16 cellular contexts compared by ENCODE assay signal in the genomic region with DNA sequence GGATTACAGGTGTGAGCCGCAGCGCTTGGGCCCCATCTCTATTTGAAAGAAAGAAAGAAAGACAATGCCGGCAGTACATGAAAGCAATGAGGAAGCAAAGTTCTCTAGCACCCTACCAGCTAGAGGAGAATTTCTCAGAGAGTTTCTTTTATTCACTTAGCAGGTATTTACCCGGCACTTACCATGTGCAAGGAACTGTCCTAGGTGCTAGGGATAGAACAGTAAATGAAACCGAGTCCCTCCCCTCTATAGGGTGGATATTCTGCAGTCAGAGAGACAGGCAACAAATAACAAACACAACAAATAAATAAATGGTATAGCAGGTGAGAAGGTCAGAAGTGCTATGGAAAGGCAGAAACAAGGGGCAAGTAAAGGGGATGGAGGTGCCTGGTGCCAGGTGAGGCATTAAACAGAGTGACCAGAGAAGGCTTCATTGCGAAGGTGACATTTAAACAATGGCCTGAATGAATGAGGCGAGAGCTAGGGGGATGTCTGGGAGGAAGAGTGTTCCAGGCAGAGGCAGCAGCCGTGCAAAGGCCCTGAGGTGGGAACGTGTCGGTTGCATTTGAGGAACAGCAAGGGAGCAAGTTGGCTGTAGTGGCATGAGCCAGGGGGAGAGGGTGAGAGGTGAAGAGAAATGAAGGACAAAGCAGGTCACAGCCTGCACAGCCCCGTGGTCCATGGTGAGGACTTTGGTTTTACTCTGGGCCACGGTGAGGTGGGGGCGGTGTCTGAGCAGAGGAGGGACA. TPM values are rescaled to one million over a fixed set of nuclear protein-coding genes. Genes with fewer than 3 reads are reported as not detected.
DNase-seq lines count a peak whose midpoint lies in the region; ATAC-seq, FAIRE-seq and TF ChIP-seq lines count a peak whose summit lies in the region.
"Had no signal": no experiment of that assay in that cellular context is flagged by ENCODE, and none has a peak within 500 bp of the region (broad histone marks: within the 10 kb centered on the region; RNA-seq: fewer than 3 reads in every experiment).

No MANE protein-coding gene starts in this region.

- in situ Hi-C loops in IMR-90 (cut with MboI; ENCODE audit: low sequenced_read_pairs): no loop called here
- in situ Hi-C loops in GM12878 (cut with MboI): no loop called here

- no peak overlapping the region for H4K8ac ChIP-seq in IMR-90 (ENCODE audit: low read depth in 2 of 2, low read length in 2 of 2)

- H2BK20ac ChIP-seq in IMR-90 (ENCODE audit: low read depth, low read length): no peak overlapping the region

- H3K79me2 ChIP-seq in SK-N-SH (ENCODE audit: insufficient read depth) (no peaks in the 10 kb centered on the region), GM12878 (ENCODE audit: control insufficient read depth, insufficient read depth, low read length) (no peaks in the 10 kb centered on the region), MM.1S (ENCODE audit: low read length) (no peaks in the 10 kb centered on the region)

- no peak overlapping the region for H2BK5ac ChIP-seq in IMR-90 (ENCODE audit: low read depth, low read length, poor library complexity, severe bottlenecking)

- H3K23ac ChIP-seq in IMR-90 (ENCODE audit: low read depth, low read length): no peak overlapping the region

- no peak overlapping the region for H3K27ac ChIP-seq in SK-N-SH (ENCODE audit: low read depth in 2 of 2, low read length in 1 of 2)
- H3K27ac ChIP-seq in IMR-90 (ENCODE audit: insufficient read depth, low read length): no peak overlapping the region
- H3K27ac ChIP-seq in GM12878 (ENCODE audit: control insufficient read depth, insufficient read depth): no peak overlapping the region
- no peak overlapping the region for H3K27ac ChIP-seq in MM.1S (ENCODE audit: low read length)
- H3K27ac ChIP-seq: 22Rv1, BLaER1 had no signal

- WGBS in SK-N-SH (ENCODE audit: low lambda C conversion rate): 14% methylated on average over 13 of the region's 13 CpGs
- 50% methylated on average over 7 of the region's 13 CpGs; no CpG with 5 or more reads in 1 of the 2 experiments for WGBS in IMR-90 (ENCODE audit: extremely low coverage in 2 of 2, insufficient read length in 1 of 2), 2 experiments
- 24% methylated on average over 13 of the region's 13 CpGs for WGBS in GM12878 (ENCODE audit: insufficient coverage, insufficient replicate concordance, low lambda C conversion rate, missing lambda C conversion rate)

- H3K79me1 ChIP-seq in IMR-90 (ENCODE audit: low read depth in 1 of 2, low read length in 2 of 2): no peaks in the 10 kb centered on the region

- no peak overlapping the region for H3K4ac ChIP-seq in IMR-90 (ENCODE audit: low read depth, low read length)

- H3K36me3 ChIP-seq in SK-N-SH (replicated peaks in 1 of 2; ENCODE audit: control insufficient read depth in 1 of 2, insufficient read depth in 2 of 2, low read length in 1 of 2) (no peaks in the 10 kb centered on the region), IMR-90 (ENCODE audit: control insufficient read depth, insufficient read depth, low read length) (no peaks in the 10 kb centered on the region), GM12878 (ENCODE audit: control insufficient read depth in 2 of 2, insufficient read depth in 2 of 2, low read length in 1 of 2) (no peaks in the 10 kb centered on the region), MM.1S (replicated peaks; ENCODE audit: insufficient read depth, low read length) (no peaks in the 10 kb centered on the region)
- H3K36me3 ChIP-seq: BLaER1 had no signal

- no peak overlapping the region for H3K9ac ChIP-seq in SK-N-SH
- H3K9ac ChIP-seq in IMR-90 (ENCODE audit: low read depth, low read length): no peak overlapping the region
- H3K9ac ChIP-seq in GM12878 (ENCODE audit: control insufficient read depth, insufficient read depth, low read length): no peak overlapping the region
- no peak overlapping the region for H3K9ac ChIP-seq in MM.1S (ENCODE audit: low read length)
- H3K9ac ChIP-seq: BLaER1 had no signal

- H3F3A ChIP-seq in SK-N-SH (replicated peaks; ENCODE audit: insufficient read depth) (no peaks in the 10 kb centered on the region), MM.1S (ENCODE audit: insufficient read depth, low read length) (no peaks in the 10 kb centered on the region)

- no peak overlapping the region for H2BK15ac ChIP-seq in IMR-90 (ENCODE audit: low read depth, low read length)

- BruUV-seq in IMR-90 (replicated peaks; lab: Mats Ljungman, UMichigan): no TSS peak
- no TSS peak for BruUV-seq in GM12878 (replicated peaks; lab: Mats Ljungman, UMichigan)

- no peak for TF ChIP-seq POLR2A in IMR-90 (IDR thresholded peaks at IDR 0.05; ENCODE audit: low read depth, low read length)
- TF ChIP-seq POLR2A in GM12878 (IDR thresholded peaks at IDR 0.05; ENCODE audit: low read depth, low read length): no peak

- SMC1A ChIA-PET in GM12878 (lab: Charles Lee; ENCODE audit: uncharacterized antibody, unreplicated experiment): interaction anchor here (0.6 to 1.3 kb wide), 4 partner anchors 12 to 132 kb away, joined by 3 to 4 read pairs (median 3); no protein-coding TSS in a partner anchor

- no peak overlapping the region for H3K18ac ChIP-seq in IMR-90 (ENCODE audit: low read depth, low read length)

- POLR2A ChIA-PET in SK-N-SH (lab: Yijun Ruan, JAX) (no interaction called here), IMR-90 (lab: Charles Lee; ENCODE audit: unreplicated experiment) (no interaction called here), GM12878 (lab: Charles Lee) (no interaction called here)

- H3K4me3 ChIP-seq in SK-N-SH (ENCODE audit: low read depth in 2 of 2, low read length in 1 of 2) (no peak overlapping the region), IMR-90 (ENCODE audit: insufficient read depth, low read depth, low read length) (no peak overlapping the region), GM12878 (no peak overlapping the region), MM.1S (ENCODE audit: low read length) (no peak overlapping the region)
- H3K4me3 ChIP-seq: BLaER1 had no signal

- H3K27me3 ChIP-seq in SK-N-SH (ENCODE audit: insufficient read depth) (peaks cover 52% of the 10 kb centered on the region), IMR-90 (ENCODE audit: control insufficient read depth, insufficient read depth, low read length) (no peaks in the 10 kb centered on the region), GM12878 (replicated peaks in 1 of 2; ENCODE audit: control insufficient read depth in 2 of 2, insufficient read depth in 2 of 2, low read length in 1 of 2) (no peaks in the 10 kb centered on the region; a peak in 1 of 4 replicates), MM.1S (replicated peaks; ENCODE audit: insufficient read depth, low read length) (peaks cover 47% of the 10 kb centered on the region)
- H3K27me3 ChIP-seq: BLaER1 had no signal

- H2AFZ ChIP-seq in SK-N-SH (ENCODE audit: low read depth) (no peak overlapping the region), IMR-90 (replicated peaks; ENCODE audit: low read length, poor library complexity) (peak overlapping the region; percentile 43), GM12878 (ENCODE audit: control insufficient read depth, low read depth, low read length) (no peak overlapping the region), MM.1S (ENCODE audit: low read length) (no peak overlapping the region)

- ATAC-seq in SK-N-SH treated with all-trans-retinoic acid at 6 μM for 48 hours (no peak), IMR-90 (ENCODE audit: low read depth) (no peak), GM12878 (no peak), HG02798 (IDR thresholded peaks at IDR 0.05; ENCODE audit: poor library complexity, unreplicated experiment) (no peak)

- TF ChIP-seq RAD21 in SK-N-SH (IDR thresholded peaks at IDR 0.05; ENCODE audit: low read length): no peak
- TF ChIP-seq RAD21 in IMR-90 (IDR thresholded peaks at IDR 0.05; ENCODE audit: low read length): no peak
- no peak for TF ChIP-seq RAD21 in GM12878 (IDR thresholded peaks at IDR 0.05; ENCODE audit: insufficient read depth, low read depth, low read length)

- dilution Hi-C loops in IMR-90 (cut with HindIII; ENCODE audit: low sequenced_read_pairs, unreplicated experiment): no loop called here

- H3K9me2 ChIP-seq in SK-N-SH (no peaks in the 10 kb centered on the region), MM.1S (replicated peaks; ENCODE audit: insufficient read depth, low read length) (no peaks in the 10 kb centered on the region)

- H3K14ac ChIP-seq in IMR-90 (replicated peaks; ENCODE audit: low read depth, low read length): no peak overlapping the region

- H3K4me2 ChIP-seq in SK-N-SH (no peak overlapping the region), IMR-90 (ENCODE audit: low read depth, low read length) (no peak overlapping the region), GM12878 (ENCODE audit: control insufficient read depth, insufficient read depth) (no peak overlapping the region), MM.1S (ENCODE audit: low read depth, low read length) (no peak overlapping the region)
- H3K4me2 ChIP-seq: BLaER1 had no signal

- no peak for DNase-seq in SK-N-SH
- DNase-seq in IMR-90: no peak
- DNase-seq in GM12878 (ENCODE audit: low read depth, low spot score): no peak
- no peak for DNase-seq in MM.1S
- DNase-seq in HT-29 (ENCODE audit: low spot score): no peak
- DNase-seq: AML-193, DMS53, GF-D8, H7, KG1 had no signal

- no peak overlapping the region for H2AK5ac ChIP-seq in IMR-90 (ENCODE audit: low read depth, low read length)

- H4K20me1 ChIP-seq in SK-N-SH (ENCODE audit: insufficient read depth): no peaks in the 10 kb centered on the region
- H4K20me1 ChIP-seq in IMR-90 (ENCODE audit: insufficient read depth, low read length): no peaks in the 10 kb centered on the region
- H4K20me1 ChIP-seq in GM12878 (ENCODE audit: control insufficient read depth, insufficient read depth): no peaks in the 10 kb centered on the region
- H4K20me1 ChIP-seq in MM.1S (ENCODE audit: insufficient read depth, low read length): no peaks in the 10 kb centered on the region
- H4K20me1 ChIP-seq: BLaER1 had no signal

- no peak overlapping the region for H3K56ac ChIP-seq in IMR-90 (ENCODE audit: extremely low read depth, insufficient read depth, low read length)

- no peak for FAIRE-seq in GM12878 (lab: Jason Lieb, UNC)
- FAIRE-seq: GM18507, HTR-8/SVneo had no signal

- no peak overlapping the region for H4K91ac ChIP-seq in IMR-90 (ENCODE audit: insufficient read depth, low read depth, low read length)

- no peak for TF ChIP-seq CTCF in SK-N-SH (IDR thresholded peaks at IDR 0.05)
- no peak for TF ChIP-seq CTCF in IMR-90 (conservative IDR thresholded peaks at IDR 0.05; ENCODE audit: low read depth, low read length)
- no peak for TF ChIP-seq CTCF in GM12878 (IDR thresholded peaks at IDR 0.05 in 2 of 3, conservative IDR thresholded peaks at IDR 0.05 in 1 of 3; ENCODE audit: control insufficient read depth in 2 of 3, extremely low read depth in 1 of 3, insufficient read depth in 1 of 3, low read depth in 3 of 3, low read length in 3 of 3)
- TF ChIP-seq CTCF in MM.1S (IDR thresholded peaks at IDR 0.05; ENCODE audit: low read length): no peak

- intact Hi-C loops in IMR-90 (cut with micrococcal nuclease) (no loop called here), GM12878 (cut with micrococcal nuclease; ENCODE audit: unreplicated experiment) (no loop called here)

- no peak overlapping the region for H4K5ac ChIP-seq in IMR-90 (ENCODE audit: low read depth, low read length)

- H3K9me3 ChIP-seq in SK-N-SH: no peaks in the 10 kb centered on the region
- H3K9me3 ChIP-seq in IMR-90 (ENCODE audit: control insufficient read depth, insufficient read depth, low read length): peaks cover 22% of the 10 kb centered on the region
- H3K9me3 ChIP-seq in GM12878 (replicated peaks; ENCODE audit: control insufficient read depth, insufficient read depth, low read length): no peaks in the 10 kb centered on the region; the same call in 2 of the 3 replicates
- H3K9me3 ChIP-seq in MM.1S (replicated peaks; ENCODE audit: insufficient read depth, low read length): no peaks in the 10 kb centered on the region
- H3K9me3 ChIP-seq: BLaER1 had no signal

- H3K9me1 ChIP-seq in IMR-90 (ENCODE audit: insufficient read depth, low read length): no peaks in the 10 kb centered on the region

- H3K4me1 ChIP-seq in SK-N-SH (ENCODE audit: control insufficient read depth in 1 of 2, insufficient read depth in 2 of 2, low read depth in 1 of 2, low read length in 1 of 2) (no peaks in the 10 kb centered on the region), IMR-90 (ENCODE audit: control insufficient read depth, insufficient read depth, low read length) (no peaks in the 10 kb centered on the region), GM12878 (ENCODE audit: control insufficient read depth, insufficient read depth, low read length) (no peaks in the 10 kb centered on the region), MM.1S (ENCODE audit: low read length) (no peaks in the 10 kb centered on the region)

- TF ChIP-seq EP300 in SK-N-SH (IDR thresholded peaks at IDR 0.05; ENCODE audit: borderline replicate concordance in 1 of 2, low read depth in 1 of 2, low read length in 1 of 2) (no peak), GM12878 (IDR thresholded peaks at IDR 0.05; ENCODE audit: borderline replicate concordance in 1 of 2, control insufficient read depth in 1 of 2, low read depth in 2 of 2, low read length in 2 of 2) (no peak)

- RAD21 ChIA-PET in GM12878 (lab: Charles Lee; ENCODE audit: unreplicated experiment): no interaction called here

- H2BK120ac ChIP-seq in IMR-90 (ENCODE audit: low read depth, low read length): no peak overlapping the region

- CTCF ChIA-PET in SK-N-SH (lab: Yijun Ruan, JAX): no interaction called here
- CTCF ChIA-PET in IMR-90 (lab: Yijun Ruan, JAX): no interaction called here
- CTCF ChIA-PET in GM12878 (lab: Yijun Ruan, JAX): interaction anchor here (0.6 kb wide), 1 partner anchor 45 kb away, joined by 3 read pairs; no protein-coding TSS in a partner anchor

- H2AK9ac ChIP-seq in IMR-90 (replicated peaks; ENCODE audit: low read depth, low read length, poor library complexity): no peak overlapping the region

RNA-seq across cellular contexts. Expression of a gene that starts 10.8 kb away (rescaled TPM):
- polyA plus RNA-seq in SK-N-SH (2012; rRNA removed) (0.02 TPM in 1 of 2 replicates, not detected in the other), IMR-90 (2012; rRNA removed) (not detected in 2 replicates), GM12878 (2011; rRNA removed) (0.09 and 0.19 TPM in 2 replicates), GM12878 (2014; fragmentation: Illumina TruSeq; extraction: Trizol) (0.12 TPM in 1 of 2 replicates, not detected in the other), GM12878 (2014; fragmentation: Nextera tagmentation; extraction: Ambion mirVana) (not detected), GM12878 (2014; rRNA removed) (0.23 and 0.29 TPM in 2 replicates), GM12878 (2016; fragmentation: Nextera tagmentation; extraction: Ambion mirVana) (not detected)
- 0.01 TPM in 1 of 2 replicates, not detected in the other for polyA plus RNA-seq in SK-N-SH (2012; cell fraction: cytosol; rRNA removed)
- polyA plus RNA-seq in SK-N-SH (2012; cell fraction: nucleus; rRNA removed): 0.01 TPM in 1 of 2 replicates, not detected in the other
- total RNA-seq in IMR-90 (2012; rRNA removed) (not detected in 2 replicates), GM12878 (2014; rRNA removed) (0.06 and 0.22 TPM in 2 replicates), GM12878 (2014; rRNA removed; fragmentation: Illumina TruSeq; extraction: Trizol) (0.05 and 0.09 TPM in 2 replicates), GM12878 (2021) (0.27 and 0.69 TPM in 2 replicates)
- polyA plus RNA-seq in IMR-90 (2012; cell fraction: cytosol; rRNA removed): 0.01 TPM in 1 of 2 replicates, not detected in the other
- polyA plus RNA-seq in IMR-90 (2012; cell fraction: nucleus; rRNA removed; ENCODE audit: low replicate concordance): 0.01 and 0.05 TPM in 2 replicates
- total RNA-seq in GM12878 (2013; cell fraction: nucleolus; rRNA removed): 0.08 TPM in 1 of 2 replicates, not detected in the other
- 0.07 TPM for polyA plus RNA-seq in GM12878 (2011; ENCODE audit: low read depth)
- polyA plus RNA-seq in GM12878 (2011; cell fraction: cytosol; rRNA removed): 0.23 and 0.27 TPM in 2 replicates
- 0.19 and 0.38 TPM in 2 replicates for polyA plus RNA-seq in GM12878 (2011; cell fraction: nucleus; rRNA removed)
- polyA plus RNA-seq in GM12878 (2012): 0.20 and 0.32 TPM in 2 replicates
- 0.57 and 0.80 TPM in 2 replicates for polyA minus RNA-seq in GM12878 (2011; rRNA and poly(A)+ RNA removed)
- 0.31 TPM in 1 of 2 replicates, not detected in the other for polyA minus RNA-seq in GM12878 (2011; cell fraction: cytosol; rRNA and poly(A)+ RNA removed)
- 0.24 and 0.29 TPM in 2 replicates for polyA minus RNA-seq in GM12878 (2011; cell fraction: nucleus; rRNA and poly(A)+ RNA removed)
- 130 and 172 TPM in 2 replicates for total RNA-seq in HT-29 (2014; rRNA removed; shearing (Covaris generic))

RNA-seq across cellular contexts. Expression of a gene that starts 29.6 kb away (rescaled TPM):
- polyA plus RNA-seq in SK-N-SH (2012; rRNA removed): not detected in 2 replicates
- not detected in 2 replicates for polyA plus RNA-seq in SK-N-SH (2012; cell fraction: cytosol; rRNA removed)
- not detected in 2 replicates for polyA plus RNA-seq in SK-N-SH (2012; cell fraction: nucleus; rRNA removed)
- total RNA-seq in IMR-90 (2012; rRNA removed): not detected in 2 replicates
- not detected in 2 replicates for polyA plus RNA-seq in IMR-90 (2012; rRNA removed)
- not detected in 2 replicates for polyA plus RNA-seq in IMR-90 (2012; cell fraction: cytosol; rRNA removed)
- not detected in 2 replicates for polyA plus RNA-seq in IMR-90 (2012; cell fraction: nucleus; rRNA removed; ENCODE audit: low replicate concordance)
- total RNA-seq in GM12878 (2013; cell fraction: nucleolus; rRNA removed): not detected in 2 replicates
- total RNA-seq in GM12878 (2014; rRNA removed): not detected in 2 replicates
- not detected in 2 replicates for total RNA-seq in GM12878 (2014; rRNA removed; fragmentation: Illumina TruSeq; extraction: Trizol)
- not detected in 2 replicates for total RNA-seq in GM12878 (2021)
- not detected for polyA plus RNA-seq in GM12878 (2011; ENCODE audit: low read depth)
- 0.16 TPM in 1 of 2 replicates, not detected in the other for polyA plus RNA-seq in GM12878 (2011; rRNA removed)
- 0.12 TPM in 1 of 2 replicates, not detected in the other for polyA plus RNA-seq in GM12878 (2011; cell fraction: cytosol; rRNA removed)
- not detected in 2 replicates for polyA plus RNA-seq in GM12878 (2011; cell fraction: nucleus; rRNA removed)
- polyA plus RNA-seq in GM12878 (2012): not detected in 2 replicates
- polyA plus RNA-seq in GM12878 (2014; fragmentation: Illumina TruSeq; extraction: Trizol): not detected in 2 replicates
- polyA plus RNA-seq in GM12878 (2014; fragmentation: Nextera tagmentation; extraction: Ambion mirVana): not detected
- polyA plus RNA-seq in GM12878 (2014; rRNA removed): not detected in 2 replicates
- polyA plus RNA-seq in GM12878 (2016; fragmentation: Nextera tagmentation; extraction: Ambion mirVana): not detected
- polyA minus RNA-seq in GM12878 (2011; rRNA and poly(A)+ RNA removed): not detected in 2 replicates
- polyA minus RNA-seq in GM12878 (2011; cell fraction: cytosol; rRNA and poly(A)+ RNA removed): not detected in 2 replicates
- polyA minus RNA-seq in GM12878 (2011; cell fraction: nucleus; rRNA and poly(A)+ RNA removed): not detected in 2 replicates
- total RNA-seq in HT-29 (2014; rRNA removed; shearing (Covaris generic)): not detected in 2 replicates
- total RNA-seq: H7 had no signal

Comparison
In these comparisons a context has a peak if more than half of its experiments do, and no peak if none do; other contexts are left out.
1. RNA of a gene that starts 10.8 kb away (total RNA-seq): 130 to 172 TPM in HT-29; 0.05 to 0.69 TPM in GM12878 and not detected in IMR-90; every median in the first group is over 10 times any median in the second.